8 cellular contexts compared by ENCODE assay signal in genomic region chr11:3049430-3050243, GRCh38. TPM values are rescaled to one million over a fixed set of nuclear protein-coding genes. Genes with fewer than 3 reads are reported as not detected.
A peak's percentile ranks its signal among the peaks of the same experiment; 100 is the strongest.
DNase-seq lines count a peak whose midpoint lies in the region; ATAC-seq and TF ChIP-seq lines count a peak whose summit lies in the region.

No MANE protein-coding gene starts in this region.

- no peak overlapping the region for H3K4me3 Mint-ChIP-seq in progenitor cell of endocrine pancreas (ENCODE audit: low read depth)

- peak overlapping the region; percentile 94 for H3K4me2 ChIP-seq in OCI-LY3 (ENCODE audit: low read length)

- H3K4me3 ChIP-seq in AG10803 (ENCODE audit: low read length), result peak overlapping the region; percentile 40
- peak overlapping the region; percentile 69 for H3K4me3 ChIP-seq in OCI-LY3 (ENCODE audit: low read length)
- peak overlapping the region in 1 of 2 donors; percentile 42 for H3K4me3 ChIP-seq in foreskin fibroblast (ENCODE audit: low read depth in 1 of 2, low read length in 2 of 2)
- no peak overlapping the region for H3K4me3 ChIP-seq in uterus

- no peak overlapping the region for H2AFZ ChIP-seq in OCI-LY3 (ENCODE audit: low read depth, low read length)

- ATAC-seq in GM18873 (IDR thresholded peaks at IDR 0.05; ENCODE audit: low FRiP score, unreplicated experiment), result peak; percentile 95
- peak; percentile 93 for ATAC-seq in HG03108 (IDR thresholded peaks at IDR 0.05; ENCODE audit: unreplicated experiment)

- no peak for TF ChIP-seq POLR2A in uterus (IDR thresholded peaks at IDR 0.05)

- peaks cover 6% of the 10 kb centered on the region for H3K36me3 Mint-ChIP-seq in progenitor cell of endocrine pancreas (ENCODE audit: insufficient read depth)

- peaks cover 58% of the 10 kb centered on the region for H4K20me1 ChIP-seq in OCI-LY3 (ENCODE audit: insufficient read depth, low read length)

- peak; percentile 96 for DNase-seq in AG10803 (ENCODE audit: low read depth)
- peak; percentile 63 to 76 for DNase-seq in activated T-cell treated with anti-CD3 and anti-CD28 coated beads, Interleukin-2, amount 50 U/mL, for 48 hours
- peak; percentile 97 to 98 for DNase-seq in foreskin fibroblast
- no peak for DNase-seq in progenitor cell of endocrine pancreas (ENCODE audit: low spot score, unreplicated experiment)
- peak; percentile 71 to 75 for DNase-seq in uterus

- intact Hi-C loops in uterus (cut with DNase I; ENCODE audit: low total_unique reads), result no loop called here

- no peaks in the 10 kb centered on the region for H3K4me1 Mint-ChIP-seq in progenitor cell of endocrine pancreas (ENCODE audit: low read depth)

- peaks cover 89% of the 10 kb centered on the region for H3K79me2 ChIP-seq in OCI-LY3 (ENCODE audit: low read length)

- H3K27me3 ChIP-seq in OCI-LY3 (ENCODE audit: low read depth, low read length) (no peaks in the 10 kb centered on the region), uterus (no peaks in the 10 kb centered on the region)

- H3K27ac Mint-ChIP-seq in progenitor cell of endocrine pancreas, result peak overlapping the region; percentile 52

- H3K9me3 Mint-ChIP-seq in progenitor cell of endocrine pancreas (ENCODE audit: low read depth), result no peaks in the 10 kb centered on the region

- no peaks in the 10 kb centered on the region for H3K27me3 Mint-ChIP-seq in progenitor cell of endocrine pancreas

- TF ChIP-seq CTCF in AG10803 (conservative IDR thresholded peaks at IDR 0.05; ENCODE audit: low read length), result peak; percentile 47
- TF ChIP-seq CTCF in OCI-LY3 (IDR thresholded peaks at IDR 0.05; ENCODE audit: low read depth, low read length), result peak; percentile 48
- peak; percentile 15 for TF ChIP-seq CTCF in foreskin fibroblast (IDR thresholded peaks at IDR 0.05; ENCODE audit: low read depth, low read length)
- TF ChIP-seq CTCF in progenitor cell of endocrine pancreas (IDR thresholded peaks at IDR 0.05; ENCODE audit: unreplicated experiment), result no peak
- TF ChIP-seq CTCF in uterus (IDR thresholded peaks at IDR 0.05), result peak; percentile 17 to 47 (median 43)

- H3K4me1 ChIP-seq in OCI-LY3 (ENCODE audit: low read length), result peaks cover 46% of the 10 kb centered on the region
- H3K4me1 ChIP-seq in uterus, result peaks cover 0 to 5% of the 10 kb centered on the region in 2 donors

- H3K36me3 ChIP-seq in OCI-LY3 (replicated peaks; ENCODE audit: low read depth, low read length) (peaks cover 29% of the 10 kb centered on the region), uterus (no peaks in the 10 kb centered on the region)

- peak overlapping the region; percentile 53 for H3K9ac ChIP-seq in OCI-LY3 (ENCODE audit: low read length)

- H3K27ac ChIP-seq in OCI-LY3 (ENCODE audit: low read length), result peak overlapping the region; percentile 79
- H3K27ac ChIP-seq in uterus, result peak overlapping the region; percentile 12 to 58

- H3K9me3 ChIP-seq in OCI-LY3 (ENCODE audit: insufficient read depth, low read length), result no peaks in the 10 kb centered on the region
- no peaks in the 10 kb centered on the region for H3K9me3 ChIP-seq in uterus

RNA-seq across cellular contexts. Expression of gene CARS1, which starts 7.6 kb away (rescaled TPM):
- total RNA-seq in progenitor cell of endocrine pancreas (56.4 and 64.5 TPM in 2 replicates), uterus (10 to 100 TPM; 13.2 to 39.5 (median 27.4) TPM)

RNA-seq across cellular contexts. Expression of gene NAP1L4, which starts 57.5 kb away (rescaled TPM):
- total RNA-seq in progenitor cell of endocrine pancreas, result 184 and 201 TPM in 2 replicates
- 100 to 1,000 TPM in 3 of 4 donors, 10 to 100 TPM in 1; 96.1 to 183 (median 129) TPM for total RNA-seq in uterus

Comparison
In these comparisons a context has a peak if more than half of its experiments do, and no peak if none do; other contexts are left out.
1. H3K4me3 ChIP-seq: peak in AG10803 (single experiment) and OCI-LY3 (single experiment); none in uterus (0 of 2).